In the genomic region with DNA sequence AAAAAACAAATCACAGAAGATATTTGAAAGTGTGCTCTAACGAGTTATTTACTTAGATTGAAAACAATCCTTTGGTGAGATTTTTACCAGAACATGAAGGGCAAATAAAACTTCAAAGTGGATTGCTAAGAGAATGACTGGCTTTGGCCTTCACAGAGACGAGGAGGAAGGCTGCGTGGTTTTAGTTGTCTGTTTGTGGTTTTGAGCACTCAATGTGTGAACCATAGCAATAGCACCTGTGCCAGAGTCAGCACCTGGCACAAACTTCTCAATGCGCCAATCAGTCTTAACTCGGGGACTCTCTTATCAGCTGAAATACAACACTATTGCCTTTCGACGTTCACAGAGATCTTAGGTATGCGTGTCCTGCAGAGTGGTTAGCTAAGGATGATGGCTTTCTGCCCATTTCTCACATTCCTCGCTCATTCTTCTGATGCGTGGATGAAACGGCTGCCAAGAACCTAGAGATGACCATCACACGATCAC, we compare ENCODE assay signal across 8 cellular contexts.
A peak's percentile ranks its signal among the peaks of the same experiment; 100 is the strongest.
DNase-seq lines count a peak whose midpoint lies in the region; ATAC-seq, FAIRE-seq and TF ChIP-seq lines count a peak whose summit lies in the region.

No MANE protein-coding gene starts in this region.

- H3K27me3 Mint-ChIP-seq in activated CD4-positive, alpha-beta memory T cell treated with anti-CD3 and anti-CD28 coated beads, Interleukin-2, amount 10 ng/mL, durations not matched to agents 7 days and 5 days = no peaks in the 10 kb centered on the region

- peaks cover 73% of the 10 kb centered on the region for H3K36me3 Mint-ChIP-seq in activated CD4-positive, alpha-beta memory T cell treated with anti-CD3 and anti-CD28 coated beads, Interleukin-2, amount 10 ng/mL, durations not matched to agents 7 days and 5 days (ENCODE audit: low read depth)

- TF ChIP-seq CTCF in AG04450 (IDR thresholded peaks at IDR 0.05; ENCODE audit: low read depth, low read length) (no peak), upper lobe of left lung (IDR thresholded peaks at IDR 0.05) (no peak)

- TF ChIP-seq POLR2A in upper lobe of left lung (IDR thresholded peaks at IDR 0.05) = no peak

- peaks cover 0 to 6% (median 2%) of the 10 kb centered on the region in 4 donors for H3K36me3 ChIP-seq in upper lobe of left lung

- H3K4me3 ChIP-seq in AG04450 (ENCODE audit: low read depth, low read length) (no peak overlapping the region), upper lobe of left lung (no peak overlapping the region)

- POLR2A ChIA-PET in AG04450 (lab: Yijun Ruan, JAX) = no interaction called here
- POLR2A ChIA-PET in activated CD4-positive, alpha-beta memory T cell treated with anti-CD3 and anti-CD28 coated beads, Interleukin-2, amount 10 ng/mL, durations not matched to agents 7 days and 5 days (lab: Charles Lee) = interaction anchor here (0.9 to 15.2 kb wide), 17 partner anchors 8 to 240 kb away, joined by 3 to 437 read pairs (median 6); a partner anchor contains a TSS

- CTCF ChIA-PET in AG04450 (lab: Charles Lee) = interaction anchor here (1.0 to 1.4 kb wide), 2 partner anchors 7 to 140 kb away, joined by 3 to 4 read pairs; no protein-coding TSS in a partner anchor
- CTCF ChIA-PET in activated CD4-positive, alpha-beta memory T cell treated with anti-CD3 and anti-CD28 coated beads, Interleukin-2, amount 10 ng/mL, durations not matched to agents 7 days and 5 days (lab: Charles Lee) = interaction anchor here (0.5 to 2.6 kb wide), 11 partner anchors 8 to 338 kb away, joined by 3 to 21 read pairs (median 5); no protein-coding TSS in a partner anchor

- TF ChIP-seq EP300 in upper lobe of left lung (IDR thresholded peaks at IDR 0.05) = peak in 1 of 4 donors; percentile 14

- H3K27me3 ChIP-seq in AG04450 (ENCODE audit: control insufficient read depth, insufficient read depth, low read length) = no peaks in the 10 kb centered on the region
- H3K27me3 ChIP-seq in upper lobe of left lung = no peaks in the 10 kb centered on the region

- H3K9me3 ChIP-seq in AG04450 (ENCODE audit: control insufficient read depth, insufficient read depth, low read length) (peaks cover 3% of the 10 kb centered on the region), upper lobe of left lung (no peaks in the 10 kb centered on the region)

- peak overlapping the region; percentile 66 for H3K4me3 Mint-ChIP-seq in activated CD4-positive, alpha-beta memory T cell treated with anti-CD3 and anti-CD28 coated beads, Interleukin-2, amount 10 ng/mL, durations not matched to agents 7 days and 5 days

- no peaks in the 10 kb centered on the region for H3K9me3 Mint-ChIP-seq in activated CD4-positive, alpha-beta memory T cell treated with anti-CD3 and anti-CD28 coated beads, Interleukin-2, amount 10 ng/mL, durations not matched to agents 7 days and 5 days

- DNase-seq in AG04450 (ENCODE audit: low read depth, low spot score) = peak; percentile 21
- peak; percentile 82 for DNase-seq in activated CD4-positive, alpha-beta memory T cell treated with anti-CD3 and anti-CD28 coated beads, Interleukin-2, amount 10 ng/mL, durations not matched to agents 7 days and 5 days
- peak; percentile 87 for DNase-seq in glomerular visceral epithelial cell (ENCODE audit: extremely low spot score)
- peak in 1 of 2 donors; percentile 49 for DNase-seq in upper lobe of left lung
- DNase-seq in frontal cortex (ENCODE audit: low spot score in 2 of 2) = no peak
- no peak for DNase-seq in NCI-H774 (lab: John Stamatoyannopoulos, UW)

- peaks cover 45 to 80% (median 60%) of the 10 kb centered on the region in 4 donors for H3K4me1 ChIP-seq in upper lobe of left lung

- ATAC-seq in GM19372 (IDR thresholded peaks at IDR 0.05; ENCODE audit: low read depth, unreplicated experiment) = peak; percentile 45
- peak; percentile 45 for ATAC-seq in HG03457 (IDR thresholded peaks at IDR 0.05; ENCODE audit: unreplicated experiment)
- peak; percentile 0 to 74 for ATAC-seq in upper lobe of left lung (ENCODE audit: low FRiP score in 2 of 2)

- peaks cover 89% of the 10 kb centered on the region for H3K4me1 Mint-ChIP-seq in activated CD4-positive, alpha-beta memory T cell treated with anti-CD3 and anti-CD28 coated beads, Interleukin-2, amount 10 ng/mL, durations not matched to agents 7 days and 5 days

- H3K27ac ChIP-seq in AG04450 (ENCODE audit: low read depth, low read length) (no peak overlapping the region), upper lobe of left lung (peak overlapping the region; percentile 78 to 87 (median 80))

- no peak for FAIRE-seq in frontal cortex (lab: Jason Lieb, UNC)

- H3K27ac Mint-ChIP-seq in activated CD4-positive, alpha-beta memory T cell treated with anti-CD3 and anti-CD28 coated beads, Interleukin-2, amount 10 ng/mL, durations not matched to agents 7 days and 5 days = peak overlapping the region; percentile 99

- WGBS in upper lobe of left lung, 2 donors = 47 to 53% methylated on average over 12 of the region's 12 CpGs

Comparison
In these comparisons a context has a peak if more than half of its experiments do, and no peak if none do; other contexts are left out.
1. DNase-seq: peak in AG04450 (single experiment), activated CD4-positive, alpha-beta memory T cell treated with anti-CD3 and anti-CD28 coated beads, Interleukin-2, amount 10 ng/mL, durations not matched to agents 7 days and 5 days (single experiment) and glomerular visceral epithelial cell (single experiment); none in frontal cortex (0 of 2) and NCI-H774 (single experiment).
2. Peak in every context shown above with its lines, with median percentiles within 50 percentile points of each other: ATAC-seq.